ENCODE assay signal across 36 cellular contexts in genomic region chr6:15113587-15113986, GRCh38.
"Had no signal": no experiment of that assay in that cellular context is flagged by ENCODE, and none has a peak within 500 bp of the region (broad histone marks: within the 10 kb centered on the region; RNA-seq: fewer than 3 reads in every experiment).

No MANE protein-coding gene starts in this region.

- H3K27me3 Mint-ChIP-seq: activated B cell treated with CpG ODN at 0.5 μM for 24 hours; activated CD8-positive, alpha-beta T cell treated with anti-CD3 and anti-CD28 coated beads for 36 hours; activated naive CD4-positive, alpha-beta T cell treated with anti-CD3 and anti-CD28 coated beads, Interleukin-2, amount 50 U/mL, for 24 hours; activated naive CD8-positive, alpha-beta T cell treated with anti-CD3 and anti-CD28 coated beads for 36 hours; activated naive CD8-positive, alpha-beta T cell treated with anti-CD3 and anti-CD28 coated beads, Interleukin-2, amount 50 U/mL, for 24 hours; effector memory CD8-positive, alpha-beta T cell had no signal

- H3K4me3 Mint-ChIP-seq: activated B cell treated with CpG ODN at 0.5 μM for 24 hours; activated CD8-positive, alpha-beta T cell treated with anti-CD3 and anti-CD28 coated beads for 36 hours; activated naive CD4-positive, alpha-beta T cell treated with anti-CD3 and anti-CD28 coated beads for 36 hours; activated naive CD4-positive, alpha-beta T cell treated with anti-CD3 and anti-CD28 coated beads, Interleukin-2, amount 50 U/mL, for 24 hours; activated naive CD8-positive, alpha-beta T cell treated with anti-CD3 and anti-CD28 coated beads for 36 hours; activated naive CD8-positive, alpha-beta T cell treated with anti-CD3 and anti-CD28 coated beads, Interleukin-2, amount 50 U/mL, for 24 hours; activated T-helper 1 cell treated with anti-CD3 and anti-CD28 coated beads, Interleukin-12 subunit alpha, Interleukin-12 subunit beta, Interleukin-2, Interleukin-4 antibody, amounts not matched to agents 30 ng/mL and 10 ng/mL and 1 ng/mL, durations not matched to agents 14 hours and 24 hours and 36 hours; effector memory CD8-positive, alpha-beta T cell; T-helper 2 cell treated with Interferon-gamma antibody and Interleukin-4, amounts not matched to agents 5 μg/mL and 100 μg/mL, for 36 hours had no signal

- H3K9me3 Mint-ChIP-seq: activated B cell treated with CpG ODN at 0.5 μM for 24 hours; activated CD8-positive, alpha-beta T cell treated with anti-CD3 and anti-CD28 coated beads for 36 hours; activated naive CD4-positive, alpha-beta T cell treated with anti-CD3 and anti-CD28 coated beads for 36 hours; activated naive CD4-positive, alpha-beta T cell treated with anti-CD3 and anti-CD28 coated beads, Interleukin-2, amount 50 U/mL, for 24 hours; activated naive CD8-positive, alpha-beta T cell treated with anti-CD3 and anti-CD28 coated beads for 36 hours; activated naive CD8-positive, alpha-beta T cell treated with anti-CD3 and anti-CD28 coated beads, Interleukin-2, amount 50 U/mL, for 24 hours; activated T-helper 1 cell treated with anti-CD3 and anti-CD28 coated beads, Interleukin-12 subunit alpha, Interleukin-12 subunit beta, Interleukin-2, Interleukin-4 antibody, amounts not matched to agents 30 ng/mL and 10 ng/mL and 1 ng/mL, durations not matched to agents 14 hours and 24 hours and 36 hours; activated T-helper 2 cell treated with anti-CD3 and anti-CD28 coated beads, Interferon-gamma antibody, Interleukin-2, Interleukin-4, amounts not matched to agents 10 μg/mL and 5 μg/mL and 100 μg/mL, durations not matched to agents 14 hours and 24 hours and 36 hours; effector memory CD8-positive, alpha-beta T cell; T-helper 2 cell treated with Interferon-gamma antibody and Interleukin-4, amounts not matched to agents 5 μg/mL and 100 μg/mL, for 36 hours had no signal

- H3K36me3 Mint-ChIP-seq: activated naive CD4-positive, alpha-beta T cell treated with anti-CD3 and anti-CD28 coated beads, Interleukin-2, amount 50 U/mL, for 24 hours; activated naive CD8-positive, alpha-beta T cell treated with anti-CD3 and anti-CD28 coated beads for 36 hours had no signal

- H3K27ac Mint-ChIP-seq: activated B cell treated with CpG ODN at 0.5 μM for 24 hours; activated CD8-positive, alpha-beta T cell treated with anti-CD3 and anti-CD28 coated beads for 36 hours; activated naive CD4-positive, alpha-beta T cell treated with anti-CD3 and anti-CD28 coated beads for 36 hours; activated naive CD4-positive, alpha-beta T cell treated with anti-CD3 and anti-CD28 coated beads, Interleukin-2, amount 50 U/mL, for 24 hours; activated naive CD8-positive, alpha-beta T cell treated with anti-CD3 and anti-CD28 coated beads for 36 hours; activated naive CD8-positive, alpha-beta T cell treated with anti-CD3 and anti-CD28 coated beads, Interleukin-2, amount 50 U/mL, for 24 hours; activated T-helper 1 cell treated with anti-CD3 and anti-CD28 coated beads, Interleukin-12 subunit alpha, Interleukin-12 subunit beta, Interleukin-2, Interleukin-4 antibody, amounts not matched to agents 30 ng/mL and 10 ng/mL and 1 ng/mL, durations not matched to agents 14 hours and 24 hours and 36 hours; activated T-helper 2 cell treated with anti-CD3 and anti-CD28 coated beads, Interferon-gamma antibody, Interleukin-2, Interleukin-4, amounts not matched to agents 10 μg/mL and 5 μg/mL and 100 μg/mL, durations not matched to agents 14 hours and 24 hours and 36 hours; effector memory CD8-positive, alpha-beta T cell; T-helper 2 cell treated with Interferon-gamma antibody and Interleukin-4, amounts not matched to agents 5 μg/mL and 100 μg/mL, for 36 hours had no signal

- H3K4me3 ChIP-seq: adrenal gland, body of pancreas had no signal

- H3K9me3 ChIP-seq: adrenal gland, body of pancreas had no signal

- H3K4me1 Mint-ChIP-seq: activated B cell treated with CpG ODN at 0.5 μM for 24 hours; activated naive CD4-positive, alpha-beta T cell treated with anti-CD3 and anti-CD28 coated beads, Interleukin-2, amount 50 U/mL, for 24 hours; activated naive CD8-positive, alpha-beta T cell treated with anti-CD3 and anti-CD28 coated beads for 36 hours; activated naive CD8-positive, alpha-beta T cell treated with anti-CD3 and anti-CD28 coated beads, Interleukin-2, amount 50 U/mL, for 24 hours had no signal

- H3K36me3 ChIP-seq: adrenal gland, WERI-Rb-1 had no signal

- FAIRE-seq: colon, endometrium, endothelial cell of umbilical vein, frontal cortex had no signal

- H3K4me1 ChIP-seq: adrenal gland, body of pancreas had no signal

- DNase-seq: activated B cell treated with CpG ODN at 0.5 μM for 24 hours; activated CD4-positive, alpha-beta T cell treated with anti-CD3 and anti-CD28 coated beads for 48 hours; activated CD4-positive, alpha-beta T cell treated with anti-CD3 and anti-CD28 coated beads, Interleukin-2, amount 50 U/mL, for 1 hour; activated CD4-positive, alpha-beta T cell treated with anti-CD3 and anti-CD28 coated beads, Interleukin-2, amount 50 U/mL, for 48 hours; activated CD8-positive, alpha-beta memory T cell treated with anti-CD3 and anti-CD28 coated beads for 24 hours; activated CD8-positive, alpha-beta T cell treated with anti-CD3 and anti-CD28 coated beads for 36 hours; activated effector memory CD4-positive, alpha-beta T cell treated with anti-CD3 and anti-CD28 coated beads, Interleukin-2, amount 50 U/mL, for 16 hours; activated naive CD4-positive, alpha-beta T cell treated with anti-CD3 and anti-CD28 coated beads for 36 hours; activated naive CD8-positive, alpha-beta T cell treated with anti-CD3 and anti-CD28 coated beads for 36 hours; activated naive CD8-positive, alpha-beta T cell treated with anti-CD3 and anti-CD28 coated beads, Interleukin-2, amount 50 U/mL, for 24 hours; activated T-cell treated with anti-CD3 and anti-CD28 coated beads, Interleukin-2, amount 50 U/mL, for 1 hour; activated T-cell treated with anti-CD3 and anti-CD28 coated beads, Interleukin-2, amount 50 U/mL, for 48 hours; amygdala; aorta; caudate nucleus; cortex of kidney; dermis blood vessel endothelial cell; effector CD4-positive, alpha-beta T cell; effector memory CD8-positive, alpha-beta T cell; foreskin fibroblast; head of caudate nucleus; hippocampal formation; T1000; WERI-Rb-1 had no signal

- H3K27ac ChIP-seq: adrenal gland, body of pancreas, WERI-Rb-1 had no signal

- ATAC-seq: activated CD4-positive, CD25-positive, alpha-beta regulatory T cell treated with anti-CD3 and anti-CD28 coated beads, Interleukin-2, amount 50 U/mL, for 24 hours; activated CD8-positive, alpha-beta T cell treated with anti-CD3 and anti-CD28 coated beads for 36 hours; activated naive CD8-positive, alpha-beta T cell treated with anti-CD3 and anti-CD28 coated beads, Interleukin-2, amount 50 U/mL, for 24 hours; body of pancreas; effector memory CD8-positive, alpha-beta T cell; esophagus mucosa had no signal

- H3K27me3 ChIP-seq: adrenal gland, body of pancreas had no signal
